1 cellular context compared by ENCODE assay signal in the genomic region with DNA sequence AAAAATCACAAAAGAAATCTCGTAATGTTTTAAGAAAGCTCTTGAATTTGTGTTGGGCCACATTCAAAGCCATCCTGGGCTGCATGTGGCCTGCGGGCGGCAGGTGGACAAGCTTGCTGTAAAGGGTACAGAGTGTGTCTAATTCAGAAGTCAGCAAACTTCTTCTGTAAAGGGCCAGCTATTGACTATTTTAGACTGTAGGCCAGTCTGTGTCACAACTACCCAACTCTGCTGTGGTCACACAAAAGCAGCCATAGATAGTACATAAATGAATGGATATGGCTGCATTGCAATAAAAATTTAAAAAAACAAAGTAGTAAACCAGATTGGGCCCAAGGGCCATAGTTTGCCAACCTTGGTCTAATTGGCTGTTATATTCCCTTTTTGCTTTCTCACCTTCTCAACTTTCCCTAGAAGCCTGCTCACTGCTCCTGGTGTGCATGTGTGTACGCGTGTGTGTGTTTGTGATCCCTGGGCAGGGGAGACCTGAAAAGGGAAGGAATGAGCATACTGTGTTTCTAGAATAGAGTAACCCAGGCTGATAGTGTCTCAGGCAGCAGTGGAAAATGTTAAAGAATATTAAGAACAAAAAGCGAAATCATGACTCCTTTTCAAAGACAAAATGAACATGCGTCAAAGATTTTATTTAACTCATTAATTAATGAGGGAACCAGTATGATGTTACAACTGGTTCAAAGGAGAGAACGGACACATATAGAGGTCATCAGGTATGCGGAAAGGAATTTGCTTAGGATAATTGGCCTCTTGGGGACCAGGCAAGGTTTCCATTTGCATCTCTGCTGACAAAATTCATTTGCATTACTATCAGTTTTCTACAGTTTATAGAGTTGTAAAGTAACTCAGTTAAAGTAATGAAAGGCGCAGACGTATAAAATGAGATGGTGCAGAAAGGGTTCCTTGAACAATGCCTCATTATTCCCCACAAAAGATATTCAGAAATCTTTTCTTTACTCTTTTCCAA.
TF ChIP-seq lines count a peak whose summit lies in the region.

No MANE protein-coding gene starts in this region.

TF ChIP-seq in IMR-90, 13 proteins besides CTCF, POLR2A, EP300 and RAD21:
- no peak for TF ChIP-seq SMC3 (IDR thresholded peaks at IDR 0.05; ENCODE audit: low read depth, low read length)
- no peak for TF ChIP-seq RCOR1 (IDR thresholded peaks at IDR 0.05; ENCODE audit: insufficient replicate concordance, low read length)
- TF ChIP-seq NFE2L2 (IDR thresholded peaks at IDR 0.05; ENCODE audit: low read depth, low read length): no peak
- no peak for TF ChIP-seq CHD1 (IDR thresholded peaks at IDR 0.05; ENCODE audit: low read depth, low read length)
- TF ChIP-seq CEBPB (IDR thresholded peaks at IDR 0.05; ENCODE audit: low read depth, low read length): no peak
- no peak for TF ChIP-seq FOS (IDR thresholded peaks at IDR 0.05; ENCODE audit: low read depth, low read length)
- no peak for TF ChIP-seq MAFK (IDR thresholded peaks at IDR 0.05; ENCODE audit: low read depth, low read length)
- TF ChIP-seq MXI1 (IDR thresholded peaks at IDR 0.05; ENCODE audit: borderline replicate concordance, low read depth, low read length): no peak
- TF ChIP-seq MAZ (IDR thresholded peaks at IDR 0.05; ENCODE audit: borderline replicate concordance, low read depth, low read length): no peak
- TF ChIP-seq, protein P1, sequence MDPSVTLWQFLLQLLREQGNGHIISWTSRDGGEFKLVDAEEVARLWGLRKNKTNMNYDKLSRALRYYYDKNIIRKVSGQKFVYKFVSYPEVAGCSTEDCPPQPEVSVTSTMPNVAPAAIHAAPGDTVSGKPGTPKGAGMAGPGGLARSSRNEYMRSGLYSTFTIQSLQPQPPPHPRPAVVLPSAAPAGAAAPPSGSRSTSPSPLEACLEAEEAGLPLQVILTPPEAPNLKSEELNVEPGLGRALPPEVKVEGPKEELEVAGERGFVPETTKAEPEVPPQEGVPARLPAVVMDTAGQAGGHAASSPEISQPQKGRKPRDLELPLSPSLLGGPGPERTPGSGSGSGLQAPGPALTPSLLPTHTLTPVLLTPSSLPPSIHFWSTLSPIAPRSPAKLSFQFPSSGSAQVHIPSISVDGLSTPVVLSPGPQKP (IDR thresholded peaks at IDR 0.05; ENCODE audit: borderline replicate concordance, low read depth, low read length): no peak
- TF ChIP-seq RFX5 (IDR thresholded peaks at IDR 0.05; ENCODE audit: low read depth, low read length): no peak
